Comparison of ENCODE assay signal across 21 cellular contexts in the genomic region with DNA sequence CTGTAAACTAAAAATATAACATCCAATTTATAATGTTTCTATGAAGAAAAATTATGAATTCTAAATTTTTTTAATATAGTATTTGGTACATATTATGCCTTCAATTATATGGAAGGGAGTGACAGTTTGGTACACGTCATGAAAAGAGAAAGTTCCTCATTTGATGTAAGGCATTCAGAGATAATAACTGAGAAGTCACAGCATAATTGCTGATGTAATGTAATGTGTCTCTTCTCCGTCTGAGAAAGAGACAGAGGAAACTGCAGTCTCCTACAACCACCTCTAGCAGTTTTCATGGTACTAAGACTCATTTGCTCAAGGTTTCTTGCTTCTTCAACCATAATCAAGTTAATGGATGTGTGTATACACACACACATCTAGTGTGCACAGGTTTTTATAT. TPM values are rescaled to one million over a fixed set of nuclear protein-coding genes. Genes with fewer than 3 reads are reported as not detected.
DNase-seq lines count a peak whose midpoint lies in the region; ATAC-seq and TF ChIP-seq lines count a peak whose summit lies in the region.
"Had no signal": no experiment of that assay in that cellular context is flagged by ENCODE, and none has a peak within 500 bp of the region (broad histone marks: within the 10 kb centered on the region; RNA-seq: fewer than 3 reads in every experiment).

No MANE protein-coding gene starts in this region.

- TF ChIP-seq CTCF in chondrocyte (IDR thresholded peaks at IDR 0.05) = no peak

- ATAC-seq in activated naive CD4-positive, alpha-beta T cell treated with anti-CD3 and anti-CD28 coated beads, Interleukin-2, amount 50 U/mL, for 72 hours = no peak
- ATAC-seq in stimulated activated effector memory CD8-positive, alpha-beta T cell treated with anti-CD3 and anti-CD28 coated beads, Interleukin-12 subunit alpha, Interleukin-12 subunit beta, amount 100 ng/mL, for 72 hours = no peak
- ATAC-seq in GM18858 (IDR thresholded peaks at IDR 0.05; ENCODE audit: unreplicated experiment) (no peak), GM21390 (IDR thresholded peaks at IDR 0.05; ENCODE audit: unreplicated experiment) (no peak)
- ATAC-seq: Panc1 had no signal

- H3K36me3 Mint-ChIP-seq in activated naive CD4-positive, alpha-beta T cell treated with anti-CD3 and anti-CD28 coated beads, Interleukin-2, amount 10 ng/mL, durations not matched to agents 7 days and 5 days = peaks cover 24% of the 10 kb centered on the region
- H3K36me3 Mint-ChIP-seq in activated naive CD4-positive, alpha-beta T cell treated with anti-CD3 and anti-CD28 coated beads, Interleukin-2, amount 50 U/mL, for 72 hours = peaks cover 27 to 38% of the 10 kb centered on the region in 2 donors
- H3K36me3 Mint-ChIP-seq in stimulated activated effector memory CD8-positive, alpha-beta T cell treated with anti-CD3 and anti-CD28 coated beads, Interleukin-12 subunit alpha, Interleukin-12 subunit beta, amount 100 ng/mL, for 72 hours = peaks cover 55% of the 10 kb centered on the region
- H3K36me3 Mint-ChIP-seq in chondrocyte (ENCODE audit: low read depth) = no peaks in the 10 kb centered on the region

- no peak for DNase-seq in activated naive CD4-positive, alpha-beta T cell treated with anti-CD3 and anti-CD28 coated beads, Interleukin-2, amount 10 ng/mL, durations not matched to agents 7 days and 5 days
- DNase-seq in activated naive CD4-positive, alpha-beta T cell treated with Interleukin-2 at 50 U/mL for 16 hours = no peak
- DNase-seq in MV-4-11 (lab: John Stamatoyannopoulos, UW) (peak; percentile 31), chondrocyte (ENCODE audit: low spot score) (no peak)
- DNase-seq in activated naive CD4-positive, alpha-beta T cell treated with anti-CD3 and anti-CD28 coated beads, Interleukin-2, amount 50 U/mL, for 72 hours (ENCODE audit: low spot score in 2 of 2) = no peak
- no peak for DNase-seq in stimulated activated effector memory CD8-positive, alpha-beta T cell treated with anti-CD3 and anti-CD28 coated beads, Interleukin-12 subunit alpha, Interleukin-12 subunit beta, amount 100 ng/mL, for 72 hours (ENCODE audit: low spot score in 2 of 2)
- DNase-seq: ACHN, adrenal gland, caudate nucleus, glutamatergic neuron, left ventricle myocardium inferior, NCI-H1105, NCI-H69, retina, T-helper 9 cell, trophoblast cell had no signal

- H3K27ac Mint-ChIP-seq in activated naive CD4-positive, alpha-beta T cell treated with anti-CD3 and anti-CD28 coated beads, Interleukin-2, amount 10 ng/mL, durations not matched to agents 7 days and 5 days = peak overlapping the region; percentile 64
- peak overlapping the region; percentile 99 to 100 for H3K27ac Mint-ChIP-seq in activated naive CD4-positive, alpha-beta T cell treated with anti-CD3 and anti-CD28 coated beads, Interleukin-2, amount 50 U/mL, for 72 hours
- H3K27ac Mint-ChIP-seq in stimulated activated effector memory CD8-positive, alpha-beta T cell treated with anti-CD3 and anti-CD28 coated beads, Interleukin-12 subunit alpha, Interleukin-12 subunit beta, amount 100 ng/mL, for 72 hours = peak overlapping the region; percentile 95
- no peak overlapping the region for H3K27ac Mint-ChIP-seq in chondrocyte (ENCODE audit: unreplicated experiment)

- H3K4me1 Mint-ChIP-seq in activated naive CD4-positive, alpha-beta T cell treated with anti-CD3 and anti-CD28 coated beads, Interleukin-2, amount 10 ng/mL, durations not matched to agents 7 days and 5 days = peaks cover 53% of the 10 kb centered on the region
- H3K4me1 Mint-ChIP-seq in stimulated activated effector memory CD8-positive, alpha-beta T cell treated with anti-CD3 and anti-CD28 coated beads, Interleukin-12 subunit alpha, Interleukin-12 subunit beta, amount 100 ng/mL, for 72 hours = peaks cover 40% of the 10 kb centered on the region
- H3K4me1 Mint-ChIP-seq in chondrocyte (ENCODE audit: low read depth) = no peaks in the 10 kb centered on the region

- peaks cover 2% of the 10 kb centered on the region for H3K9me3 Mint-ChIP-seq in activated naive CD4-positive, alpha-beta T cell treated with anti-CD3 and anti-CD28 coated beads, Interleukin-2, amount 10 ng/mL, durations not matched to agents 7 days and 5 days
- H3K9me3 Mint-ChIP-seq in activated naive CD4-positive, alpha-beta T cell treated with anti-CD3 and anti-CD28 coated beads, Interleukin-2, amount 50 U/mL, for 72 hours = peaks cover 0 to 5% of the 10 kb centered on the region in 2 donors
- H3K9me3 Mint-ChIP-seq in stimulated activated effector memory CD8-positive, alpha-beta T cell treated with anti-CD3 and anti-CD28 coated beads, Interleukin-12 subunit alpha, Interleukin-12 subunit beta, amount 100 ng/mL, for 72 hours = no peaks in the 10 kb centered on the region
- no peaks in the 10 kb centered on the region for H3K9me3 Mint-ChIP-seq in chondrocyte (ENCODE audit: low read depth)

- H3K27me3 Mint-ChIP-seq in activated naive CD4-positive, alpha-beta T cell treated with anti-CD3 and anti-CD28 coated beads, Interleukin-2, amount 10 ng/mL, durations not matched to agents 7 days and 5 days = no peaks in the 10 kb centered on the region
- no peaks in the 10 kb centered on the region for H3K27me3 Mint-ChIP-seq in chondrocyte (ENCODE audit: low read depth)

- CTCF ChIA-PET in activated naive CD4-positive, alpha-beta T cell treated with anti-CD3 and anti-CD28 coated beads, Interleukin-2, amount 10 ng/mL, durations not matched to agents 7 days and 5 days (lab: Charles Lee) = interaction anchor here (0.9 to 23.1 kb wide), 3 partner anchors 12 to 36 kb away, joined by 3 to 657 read pairs (median 35); no protein-coding TSS in a partner anchor

- no peak overlapping the region for H3K4me3 Mint-ChIP-seq in activated naive CD4-positive, alpha-beta T cell treated with anti-CD3 and anti-CD28 coated beads, Interleukin-2, amount 10 ng/mL, durations not matched to agents 7 days and 5 days
- H3K4me3 Mint-ChIP-seq in stimulated activated effector memory CD8-positive, alpha-beta T cell treated with anti-CD3 and anti-CD28 coated beads, Interleukin-12 subunit alpha, Interleukin-12 subunit beta, amount 100 ng/mL, for 72 hours = peak overlapping the region; percentile 81
- no peak overlapping the region for H3K4me3 Mint-ChIP-seq in chondrocyte (ENCODE audit: unreplicated experiment)

RNA-seq across cellular contexts. Expression of a gene that starts 2.3 kb away (rescaled TPM):
- 10 to 100 TPM; 72.7 to 91.1 TPM for total RNA-seq in activated naive CD4-positive, alpha-beta T cell treated with anti-CD3 and anti-CD28 coated beads, Interleukin-2, amount 50 U/mL, for 72 hours
- total RNA-seq in chondrocyte = not detected in 3 replicates
- total RNA-seq: SK-MEL-5 had no signal

RNA-seq across cellular contexts. Expression of a gene that starts 30.1 kb away (rescaled TPM):
- total RNA-seq in activated naive CD4-positive, alpha-beta T cell treated with anti-CD3 and anti-CD28 coated beads, Interleukin-2, amount 50 U/mL, for 72 hours = 1 to 10 TPM; 3.0 to 7.6 TPM
- total RNA-seq in chondrocyte = not detected in 3 replicates
- total RNA-seq: Daoy, left ventricle myocardium inferior, SK-MEL-5 had no signal

Comparison
In these comparisons a context has a peak if more than half of its experiments do, and no peak if none do; other contexts are left out.
1. RNA of a gene that starts 2.3 kb away (total RNA-seq): 72.7 to 91.1 TPM in activated naive CD4-positive, alpha-beta T cell treated with anti-CD3 and anti-CD28 coated beads, Interleukin-2, amount 50 U/mL, for 72 hours; not detected in chondrocyte; every median in the first group is over 10 times any median in the second.